11 cellular contexts compared by ENCODE assay signal in genomic region chr10:77247076-77247561, GRCh38.
DNase-seq lines count a peak whose midpoint lies in the region; ATAC-seq, FAIRE-seq and TF ChIP-seq lines count a peak whose summit lies in the region.
"Had no signal": no experiment of that assay in that cellular context is flagged by ENCODE, and none has a peak within 500 bp of the region (broad histone marks: within the 10 kb centered on the region; RNA-seq: fewer than 3 reads in every experiment).

No MANE protein-coding gene starts in this region.

- H4K20me1 ChIP-seq in endothelial cell of umbilical vein (replicated peaks; ENCODE audit: control insufficient read depth, extremely low read depth, insufficient read depth, low read length) = no peaks in the 10 kb centered on the region

- H3K9ac ChIP-seq in endothelial cell of umbilical vein (replicated peaks; ENCODE audit: extremely low read depth, insufficient read depth, low read length) = no peak overlapping the region

- no peak for ATAC-seq in HG03045 (IDR thresholded peaks at IDR 0.05; ENCODE audit: unreplicated experiment)
- no peak for ATAC-seq in GM21423 (IDR thresholded peaks at IDR 0.05; ENCODE audit: unreplicated experiment)
- ATAC-seq: CD8-positive, alpha-beta T cell had no signal

- dilution Hi-C loops in endothelial cell of umbilical vein (cut with MboI; ENCODE audit: extremely low pct_ligation_motif_present, low sequenced_read_pairs) = no loop called here

- POLR2A ChIA-PET in endothelial cell of umbilical vein (lab: Charles Lee) = no interaction called here

- no peak for TF ChIP-seq POLR2A in endothelial cell of umbilical vein (IDR thresholded peaks at IDR 0.05; ENCODE audit: low read depth, low read length)

- H3K27me3 ChIP-seq in endothelial cell of umbilical vein (ENCODE audit: control insufficient read depth in 2 of 2, insufficient read depth in 2 of 2, low read length in 2 of 2) = peaks cover 4 to 11% of the 10 kb centered on the region in 2 experiments

- H3K9me1 ChIP-seq in endothelial cell of umbilical vein (replicated peaks; ENCODE audit: control insufficient read depth, extremely low read depth, insufficient read depth, low read length) = no peaks in the 10 kb centered on the region

- DNase-seq in Ammon's horn (ENCODE audit: low spot score) (peak; percentile 50), NCI-H226 (peak; percentile 86), endothelial cell of umbilical vein (ENCODE audit: low read depth, low spot score) (peak; percentile 8), mucosa of gallbladder (ENCODE audit: low spot score) (peak; percentile 61), SKM-1 (lab: John Stamatoyannopoulos, UW; ENCODE audit: unreplicated experiment) (no peak), T1000 (lab: John Stamatoyannopoulos, UW) (no peak)
- DNase-seq: activated naive CD4-positive, alpha-beta T cell treated with anti-CD3 and anti-CD28 coated beads, Interleukin-2, amount 10 ng/mL, durations not matched to agents 7 days and 5 days; CD8-positive, alpha-beta T cell; GOT3 had no signal

- H3K79me2 ChIP-seq in endothelial cell of umbilical vein (ENCODE audit: control insufficient read depth, insufficient read depth, low read length) = no peaks in the 10 kb centered on the region

- TF ChIP-seq CTCF in endothelial cell of umbilical vein (IDR thresholded peaks at IDR 0.05; ENCODE audit: extremely low read depth in 1 of 2, insufficient read depth in 1 of 2, low read depth in 1 of 2, low read length in 2 of 2) = no peak

- no peak overlapping the region for H3K27ac ChIP-seq in endothelial cell of umbilical vein (ENCODE audit: insufficient read depth, low read depth, low read length)

- peak overlapping the region; percentile 11 for H3K4me2 ChIP-seq in endothelial cell of umbilical vein (ENCODE audit: insufficient read depth, low read length)

- no peak overlapping the region for H2AFZ ChIP-seq in endothelial cell of umbilical vein (ENCODE audit: low read depth, low read length)

- intact Hi-C loops in endothelial cell of umbilical vein (cut with micrococcal nuclease) = no loop called here

- CTCF ChIA-PET in endothelial cell of umbilical vein (lab: Charles Lee) = interaction anchor here (1.2 to 7.3 kb wide), 4 partner anchors 72 to 509 kb away, joined by 4 to 114 read pairs (median 25); no protein-coding TSS in a partner anchor

- H3K9me3 ChIP-seq in endothelial cell of umbilical vein (replicated peaks; ENCODE audit: control insufficient read depth, insufficient read depth, low read length) = no peaks in the 10 kb centered on the region

- no peaks in the 10 kb centered on the region for H3K4me1 ChIP-seq in endothelial cell of umbilical vein (ENCODE audit: control insufficient read depth, extremely low read depth, insufficient read depth, low read length)

- no peak overlapping the region for H3K4me3 ChIP-seq in endothelial cell of umbilical vein (replicated peaks in 1 of 3; ENCODE audit: insufficient read depth in 1 of 3, low read depth in 1 of 3, low read length in 3 of 3)

- FAIRE-seq in endothelial cell of umbilical vein (lab: Jason Lieb, UNC) = no peak

- BruUV-seq in endothelial cell of umbilical vein (replicated peaks; lab: Mats Ljungman, UMichigan) = no TSS peak

- no peaks in the 10 kb centered on the region for H3K36me3 ChIP-seq in endothelial cell of umbilical vein (ENCODE audit: control insufficient read depth in 2 of 2, extremely low read depth in 1 of 2, insufficient read depth in 2 of 2, low read length in 2 of 2)

TF ChIP-seq in endothelial cell of umbilical vein, 7 proteins besides CTCF, POLR2A, EP300 and RAD21:
- TF ChIP-seq MYC (IDR thresholded peaks at IDR 0.05; ENCODE audit: low read depth, low read length) = no peak
- TF ChIP-seq EZH2 (IDR thresholded peaks at IDR 0.05; ENCODE audit: borderline replicate concordance, low read depth, low read length, severe bottlenecking) = no peak
- no peak for TF ChIP-seq JUN (IDR thresholded peaks at IDR 0.05; ENCODE audit: borderline replicate concordance, insufficient read depth, insufficient read length, low read depth)
- TF ChIP-seq GATA2 (IDR thresholded peaks at IDR 0.05; ENCODE audit: insufficient read depth, insufficient read length, low read depth, low read length) = peak; percentile 24
- peak; percentile 63 for TF ChIP-seq FOS (IDR thresholded peaks at IDR 0.05; ENCODE audit: borderline replicate concordance, insufficient read depth, low read length)
- TF ChIP-seq POLR2AphosphoS5 (IDR thresholded peaks at IDR 0.05; ENCODE audit: insufficient read depth, low read depth, low read length) = no peak
- TF ChIP-seq, protein P1, sequence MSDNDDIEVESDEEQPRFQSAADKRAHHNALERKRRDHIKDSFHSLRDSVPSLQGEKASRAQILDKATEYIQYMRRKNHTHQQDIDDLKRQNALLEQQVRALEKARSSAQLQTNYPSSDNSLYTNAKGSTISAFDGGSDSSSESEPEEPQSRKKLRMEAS (IDR thresholded peaks at IDR 0.05; ENCODE audit: insufficient read depth, insufficient read length) = no peak

Comparison
In these comparisons a context has a peak if more than half of its experiments do, and no peak if none do; other contexts are left out.
1. DNase-seq: peak in Ammon's horn (single experiment), NCI-H226 (single experiment), endothelial cell of umbilical vein (single experiment) and mucosa of gallbladder (single experiment); none in SKM-1 (single experiment) and T1000 (single experiment).